1 cellular context compared by ENCODE assay signal in genomic region chr3:51941447-51941797, GRCh38.
TF ChIP-seq lines count a peak whose summit lies in the region.

No MANE protein-coding gene starts in this region.

TF ChIP-seq in GM12878, 131 proteins besides CTCF, POLR2A, EP300 and RAD21:
- peak; percentile 40; the same call in 1 of the 2 replicates for TF ChIP-seq DPF2 (IDR thresholded peaks at IDR 0.05)
- 0 out of 2 replicates have a peak, but pooled peaks have one; percentile 36 for TF ChIP-seq BACH1 (IDR thresholded peaks at IDR 0.05; ENCODE audit: borderline replicate concordance)
- TF ChIP-seq, protein P1, sequence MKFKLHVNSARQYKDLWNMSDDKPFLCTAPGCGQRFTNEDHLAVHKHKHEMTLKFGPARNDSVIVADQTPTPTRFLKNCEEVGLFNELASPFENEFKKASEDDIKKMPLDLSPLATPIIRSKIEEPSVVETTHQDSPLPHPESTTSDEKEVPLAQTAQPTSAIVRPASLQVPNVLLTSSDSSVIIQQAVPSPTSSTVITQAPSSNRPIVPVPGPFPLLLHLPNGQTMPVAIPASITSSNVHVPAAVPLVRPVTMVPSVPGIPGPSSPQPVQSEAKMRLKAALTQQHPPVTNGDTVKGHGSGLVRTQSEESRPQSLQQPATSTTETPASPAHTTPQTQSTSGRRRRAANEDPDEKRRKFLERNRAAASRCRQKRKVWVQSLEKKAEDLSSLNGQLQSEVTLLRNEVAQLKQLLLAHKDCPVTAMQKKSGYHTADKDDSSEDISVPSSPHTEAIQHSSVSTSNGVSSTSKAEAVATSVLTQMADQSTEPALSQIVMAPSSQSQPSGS (IDR thresholded peaks at IDR 0.05; ENCODE audit: low read length): no peak
- no peak for TF ChIP-seq SP1 (IDR thresholded peaks at IDR 0.05; ENCODE audit: low read depth, low read length)
- 0 out of 2 replicates have a peak, but pooled peaks have one; percentile 19 for TF ChIP-seq LARP7 (IDR thresholded peaks at IDR 0.05)
